Comparison of ENCODE assay signal across 1 cellular context in genomic region chr22:39920134-39920743, GRCh38.
TF ChIP-seq lines count a peak whose summit lies in the region.

No MANE protein-coding gene starts in this region.

TF ChIP-seq in GM12878, 131 proteins besides CTCF, POLR2A, EP300 and RAD21:
- TF ChIP-seq LARP7 (IDR thresholded peaks at IDR 0.05) (no peak), CEBPB (IDR thresholded peaks at IDR 0.05; ENCODE audit: borderline replicate concordance in 1 of 2, low read depth in 2 of 2, low read length in 2 of 2) (no peak), EED (IDR thresholded peaks at IDR 0.05; ENCODE audit: low read depth) (peak; percentile 18; the same call in 1 of the 2 replicates), MYC (IDR thresholded peaks at IDR 0.05; ENCODE audit: insufficient read depth, insufficient read length, insufficient replicate concordance, low read length, severe bottlenecking) (no peak)
